ENCODE assay signal across 16 cellular contexts in genomic region chr11:109023029-109023428, GRCh38.
"Had no signal": no experiment of that assay in that cellular context is flagged by ENCODE, and none has a peak within 500 bp of the region (broad histone marks: within the 10 kb centered on the region; RNA-seq: fewer than 3 reads in every experiment).

No MANE protein-coding gene starts in this region.

- DNase-seq: activated B cell treated with CpG ODN at 0.5 μM for 24 hours; activated CD4-positive, alpha-beta memory T cell treated with anti-CD3 and anti-CD28 coated beads, Interleukin-2, amount 10 ng/mL, durations not matched to agents 7 days and 5 days; activated CD4-positive, alpha-beta T cell treated with anti-CD3 and anti-CD28 coated beads for 48 hours; activated CD8-positive, alpha-beta memory T cell treated with anti-CD3 and anti-CD28 coated beads, Interleukin-2, amount 10 ng/mL, durations not matched to agents 7 days and 5 days; dermis blood vessel endothelial cell; effector memory CD4-positive, alpha-beta T cell; hypothalamus; islet precursor cell; lower lobe of right lung; occipital lobe; small intestine; stimulated activated CD4-positive, alpha-beta T cell treated with anti-CD3 and anti-CD28 coated beads, Interleukin-15, amount 100 ng/mL, for 24 hours; stimulated activated CD4-positive, alpha-beta T cell treated with anti-CD3 and anti-CD28 coated beads, Interleukin-4, amount 100 ng/mL, for 1 hour; stimulated activated naive CD8-positive, alpha-beta T cell treated with anti-CD3 and anti-CD28 coated beads, Interleukin-15, amount 100 ng/mL, for 72 hours; T-cell; transverse colon had no signal
